Comparison of ENCODE assay signal across 1 cellular context in genomic region chr20:2773812-2774211, GRCh38.
TF ChIP-seq lines count a peak whose summit lies in the region.

No MANE protein-coding gene starts in this region.

TF ChIP-seq in HepG2, 621 proteins besides CTCF, POLR2A, EP300 and RAD21:
- TF ChIP-seq ZNF766 (CRISPR knock-in tag; IDR thresholded peaks at IDR 0.05; ENCODE audit: borderline replicate concordance), result no peak
- TF ChIP-seq ZNF362 (CRISPR knock-in tag; IDR thresholded peaks at IDR 0.05; ENCODE audit: borderline replicate concordance), result peak; percentile 67
- TF ChIP-seq FOXP4 (CRISPR knock-in tag; IDR thresholded peaks at IDR 0.05), result 0 out of 2 replicates have a peak, but pooled peaks have one; percentile 25
- TF ChIP-seq LCORL (IDR thresholded peaks at IDR 0.05), result no peak
- peak; percentile 50; the same call in 1 of the 2 replicates for TF ChIP-seq LCORL (CRISPR knock-in tag; IDR thresholded peaks at IDR 0.05)
- no peak for TF ChIP-seq SOX6 (IDR thresholded peaks at IDR 0.05)
- TF ChIP-seq SOX6 (CRISPR knock-in tag; IDR thresholded peaks at IDR 0.05), result 0 out of 2 replicates have a peak, but pooled peaks have one; percentile 11
- peak; percentile 65; the same call in 1 of the 2 replicates for TF ChIP-seq BHLHE40 (IDR thresholded peaks at IDR 0.05; ENCODE audit: low read length)
- TF ChIP-seq HIC2 (CRISPR knock-in tag; IDR thresholded peaks at IDR 0.05; ENCODE audit: low read depth), result no peak
- peak; percentile 21; the same call in 1 of the 2 replicates for TF ChIP-seq TBX2 (CRISPR knock-in tag; IDR thresholded peaks at IDR 0.05; ENCODE audit: borderline replicate concordance)
- TF ChIP-seq HNF4A (CRISPR knock-in tag; IDR thresholded peaks at IDR 0.05), result peak; percentile 32; the same call in 1 of the 2 replicates
- TF ChIP-seq MEIS2 (CRISPR knock-in tag; IDR thresholded peaks at IDR 0.05), result no peak
- TF ChIP-seq MNT (IDR thresholded peaks at IDR 0.05), result no peak
- no peak for TF ChIP-seq ZBTB46 (CRISPR knock-in tag; IDR thresholded peaks at IDR 0.05; ENCODE audit: borderline replicate concordance)
- no peak for TF ChIP-seq PTBP1 (IDR thresholded peaks at IDR 0.05; ENCODE audit: low read depth, low read length, poor library complexity, severe bottlenecking)
- no peak for TF ChIP-seq USF2 (IDR thresholded peaks at IDR 0.05; ENCODE audit: low read depth, low read length)
- TF ChIP-seq USF2 (CRISPR knock-in tag; IDR thresholded peaks at IDR 0.05; ENCODE audit: borderline replicate concordance), result peak; percentile 24; the same call in 1 of the 2 replicates
- TF ChIP-seq KMT2A (CRISPR knock-in tag; IDR thresholded peaks at IDR 0.05), result no peak
- no peak for TF ChIP-seq ZKSCAN5 (CRISPR knock-in tag; IDR thresholded peaks at IDR 0.05)
- no peak for TF ChIP-seq BORCS8-MEF2B (CRISPR knock-in tag; IDR thresholded peaks at IDR 0.05)
- 0 out of 2 replicates have a peak, but pooled peaks have one; percentile 11 for TF ChIP-seq GATAD2A (CRISPR knock-in tag; IDR thresholded peaks at IDR 0.05)
- TF ChIP-seq ZNF121 (CRISPR knock-in tag; IDR thresholded peaks at IDR 0.05), result no peak
- no peak for TF ChIP-seq FOXA1 (IDR thresholded peaks at IDR 0.05)
- no peak for TF ChIP-seq FOXA1 (CRISPR knock-in tag; IDR thresholded peaks at IDR 0.05)
- TF ChIP-seq KDM2A (CRISPR knock-in tag; IDR thresholded peaks at IDR 0.05; ENCODE audit: borderline replicate concordance, low read depth), result no peak
- no peak for TF ChIP-seq TEAD2 (CRISPR knock-in tag; IDR thresholded peaks at IDR 0.05)
- TF ChIP-seq TEAD3 (CRISPR knock-in tag; optimal IDR thresholded peaks at IDR 0.05; ENCODE audit: borderline replicate concordance), result peak; percentile 11
- 0 out of 2 replicates have a peak, but pooled peaks have one; percentile 18 for TF ChIP-seq ARID4A (CRISPR knock-in tag; IDR thresholded peaks at IDR 0.05; ENCODE audit: borderline replicate concordance)
- no peak for TF ChIP-seq HDAC6 (IDR thresholded peaks at IDR 0.05; ENCODE audit: low read depth, low read length)
